Comparison of ENCODE assay signal across 1 cellular context in the genomic region with DNA sequence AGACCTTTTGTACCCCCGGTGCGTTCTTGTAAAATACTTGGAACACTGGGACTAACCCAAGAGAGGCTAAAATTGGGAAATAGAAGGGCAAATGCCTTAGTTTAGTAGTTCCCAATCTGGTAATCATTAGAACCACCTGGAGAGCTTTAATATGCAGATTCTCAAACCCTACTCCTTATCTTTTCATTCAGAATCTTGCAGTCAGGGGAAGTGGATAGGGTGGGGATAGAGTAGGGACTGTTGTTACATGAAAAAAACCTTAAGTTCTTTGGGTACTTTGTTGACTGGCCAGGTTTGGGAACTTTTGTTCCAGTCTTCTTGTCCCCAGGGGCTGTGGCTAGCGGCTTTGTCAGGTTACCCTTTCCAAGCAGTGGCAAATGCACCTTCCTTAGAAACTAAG.
TF ChIP-seq lines count a peak whose summit lies in the region.

No MANE protein-coding gene starts in this region.

TF ChIP-seq in K562, 482 proteins besides CTCF, POLR2A, EP300 and RAD21 (continued from another document and continues in another):
- TF ChIP-seq, protein P1, sequence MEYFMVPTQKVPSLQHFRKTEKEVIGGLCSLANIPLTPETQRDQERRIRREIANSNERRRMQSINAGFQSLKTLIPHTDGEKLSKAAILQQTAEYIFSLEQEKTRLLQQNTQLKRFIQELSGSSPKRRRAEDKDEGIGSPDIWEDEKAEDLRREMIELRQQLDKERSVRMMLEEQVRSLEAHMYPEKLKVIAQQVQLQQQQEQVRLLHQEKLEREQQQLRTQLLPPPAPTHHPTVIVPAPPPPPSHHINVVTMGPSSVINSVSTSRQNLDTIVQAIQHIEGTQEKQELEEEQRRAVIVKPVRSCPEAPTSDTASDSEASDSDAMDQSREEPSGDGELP (CRISPR knock-in tag; IDR thresholded peaks at IDR 0.05; ENCODE audit: borderline replicate concordance): no peak
- no peak for TF ChIP-seq MEF2A (IDR thresholded peaks at IDR 0.05; ENCODE audit: control insufficient read depth, low read depth, low read length)
- peak; percentile 60 for TF ChIP-seq CBFA2T2 (conservative IDR thresholded peaks at IDR 0.05)
- TF ChIP-seq, protein P2, sequence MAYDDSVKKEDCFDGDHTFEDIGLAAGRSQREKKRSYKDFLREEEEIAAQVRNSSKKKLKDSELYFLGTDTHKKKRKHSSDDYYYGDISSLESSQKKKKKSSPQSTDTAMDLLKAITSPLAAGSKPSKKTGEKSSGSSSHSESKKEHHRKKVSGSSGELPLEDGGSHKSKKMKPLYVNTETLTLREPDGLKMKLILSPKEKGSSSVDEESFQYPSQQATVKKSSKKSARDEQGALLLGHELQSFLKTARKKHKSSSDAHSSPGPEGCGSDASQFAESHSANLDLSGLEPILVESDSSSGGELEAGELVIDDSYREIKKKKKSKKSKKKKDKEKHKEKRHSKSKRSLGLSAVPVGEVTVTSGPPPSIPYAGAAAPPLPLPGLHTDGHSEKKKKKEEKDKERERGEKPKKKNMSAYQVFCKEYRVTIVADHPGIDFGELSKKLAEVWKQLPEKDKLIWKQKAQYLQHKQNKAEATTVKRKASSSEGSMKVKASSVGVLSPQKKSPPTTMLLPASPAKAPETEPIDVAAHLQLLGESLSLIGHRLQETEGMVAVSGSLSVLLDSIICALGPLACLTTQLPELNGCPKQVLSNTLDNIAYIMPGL (CRISPR knock-in tag; IDR thresholded peaks at IDR 0.05): no peak
- no peak for TF ChIP-seq FOS (IDR thresholded peaks at IDR 0.05; ENCODE audit: extremely low read depth, insufficient read length)
- TF ChIP-seq, protein P3, sequence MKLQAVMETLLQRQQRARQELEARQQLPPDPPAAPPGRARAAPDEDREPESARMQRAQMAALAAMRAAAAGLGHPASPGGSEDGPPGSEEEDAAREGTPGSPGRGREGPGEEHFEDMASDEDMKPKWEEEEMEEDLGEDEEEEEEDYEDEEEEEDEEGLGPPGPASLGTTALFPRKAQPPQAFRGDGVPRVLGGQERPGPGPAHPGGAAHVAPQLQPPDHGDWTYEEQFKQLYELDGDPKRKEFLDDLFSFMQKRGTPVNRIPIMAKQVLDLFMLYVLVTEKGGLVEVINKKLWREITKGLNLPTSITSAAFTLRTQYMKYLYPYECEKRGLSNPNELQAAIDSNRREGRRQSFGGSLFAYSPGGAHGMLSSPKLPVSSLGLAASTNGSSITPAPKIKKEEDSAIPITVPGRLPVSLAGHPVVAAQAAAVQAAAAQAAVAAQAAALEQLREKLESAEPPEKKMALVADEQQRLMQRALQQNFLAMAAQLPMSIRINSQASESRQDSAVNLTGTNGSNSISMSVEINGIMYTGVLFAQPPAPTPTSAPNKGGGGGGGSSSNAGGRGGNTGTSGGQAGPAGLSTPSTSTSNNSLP (IDR thresholded peaks at IDR 0.05; ENCODE audit: borderline replicate concordance, low read depth, low read length): 0 out of 2 replicates have a peak, but pooled peaks have one; percentile 24
- TF ChIP-seq ZNF217 (CRISPR knock-in tag; IDR thresholded peaks at IDR 0.05): no peak
- TF ChIP-seq, protein P4, sequence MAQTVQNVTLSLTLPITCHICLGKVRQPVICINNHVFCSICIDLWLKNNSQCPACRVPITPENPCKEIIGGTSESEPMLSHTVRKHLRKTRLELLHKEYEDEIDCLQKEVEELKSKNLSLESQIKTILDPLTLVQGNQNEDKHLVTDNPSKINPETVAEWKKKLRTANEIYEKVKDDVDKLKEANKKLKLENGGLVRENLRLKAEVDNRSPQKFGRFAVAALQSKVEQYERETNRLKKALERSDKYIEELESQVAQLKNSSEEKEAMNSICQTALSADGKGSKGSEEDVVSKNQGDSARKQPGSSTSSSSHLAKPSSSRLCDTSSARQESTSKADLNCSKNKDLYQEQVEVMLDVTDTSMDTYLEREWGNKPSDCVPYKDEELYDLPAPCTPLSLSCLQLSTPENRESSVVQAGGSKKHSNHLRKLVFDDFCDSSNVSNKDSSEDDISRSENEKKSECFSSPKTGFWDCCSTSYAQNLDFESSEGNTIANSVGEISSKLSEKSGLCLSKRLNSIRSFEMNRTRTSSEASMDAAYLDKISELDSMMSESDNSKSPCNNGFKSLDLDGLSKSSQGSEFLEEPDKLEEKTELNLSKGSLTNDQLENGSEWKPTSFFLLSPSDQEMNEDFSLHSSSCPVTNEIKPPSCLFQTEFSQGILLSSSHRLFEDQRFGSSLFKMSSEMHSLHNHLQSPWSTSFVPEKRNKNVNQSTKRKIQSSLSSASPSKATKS (CRISPR knock-in tag; IDR thresholded peaks at IDR 0.05): no peak
- no peak for TF ChIP-seq MCM3 (IDR thresholded peaks at IDR 0.05)
- TF ChIP-seq SPI1 (IDR thresholded peaks at IDR 0.05; ENCODE audit: borderline replicate concordance, low read depth, low read length): peak; percentile 55; the same call in 1 of the 2 replicates
- no peak for TF ChIP-seq ZC3H8 (IDR thresholded peaks at IDR 0.05)
- no peak for TF ChIP-seq CEBPG (CRISPR knock-in tag; IDR thresholded peaks at IDR 0.05)
- TF ChIP-seq CEBPG (tag; conservative IDR thresholded peaks at IDR 0.05 in 1 of 2, IDR thresholded peaks at IDR 0.05 in 1 of 2): no peak
- TF ChIP-seq SRSF9 (IDR thresholded peaks at IDR 0.05; ENCODE audit: borderline replicate concordance, low read depth, low read length): no peak
- TF ChIP-seq, protein P5, sequence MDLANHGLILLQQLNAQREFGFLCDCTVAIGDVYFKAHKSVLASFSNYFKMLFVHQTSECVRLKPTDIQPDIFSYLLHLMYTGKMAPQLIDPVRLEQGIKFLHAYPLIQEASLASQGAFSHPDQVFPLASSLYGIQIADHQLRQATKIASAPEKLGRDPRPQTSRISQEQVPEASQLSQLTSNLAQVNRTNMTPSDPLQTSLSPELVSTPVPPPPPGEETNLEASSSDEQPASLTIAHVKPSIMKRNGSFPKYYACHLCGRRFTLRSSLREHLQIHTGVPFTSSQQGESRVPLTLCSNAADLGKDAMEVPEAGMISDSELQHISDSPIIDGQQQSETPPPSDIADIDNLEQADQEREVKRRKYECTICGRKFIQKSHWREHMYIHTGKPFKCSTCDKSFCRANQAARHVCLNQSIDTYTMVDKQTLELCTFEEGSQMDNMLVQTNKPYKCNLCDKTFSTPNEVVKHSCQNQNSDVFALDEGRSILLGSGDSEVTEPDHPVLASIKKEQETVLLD (IDR thresholded peaks at IDR 0.05): no peak
- no peak for TF ChIP-seq SP2 (IDR thresholded peaks at IDR 0.05; ENCODE audit: extremely low read depth, low read depth, low read length, poor library complexity, severe bottlenecking)
- no peak for TF ChIP-seq ZEB2 (IDR thresholded peaks at IDR 0.05)
- no peak for TF ChIP-seq DMBX1 (CRISPR knock-in tag; IDR thresholded peaks at IDR 0.05; ENCODE audit: borderline replicate concordance)
- TF ChIP-seq PHB2 (IDR thresholded peaks at IDR 0.05; ENCODE audit: low read depth): no peak
- TF ChIP-seq, protein P6, sequence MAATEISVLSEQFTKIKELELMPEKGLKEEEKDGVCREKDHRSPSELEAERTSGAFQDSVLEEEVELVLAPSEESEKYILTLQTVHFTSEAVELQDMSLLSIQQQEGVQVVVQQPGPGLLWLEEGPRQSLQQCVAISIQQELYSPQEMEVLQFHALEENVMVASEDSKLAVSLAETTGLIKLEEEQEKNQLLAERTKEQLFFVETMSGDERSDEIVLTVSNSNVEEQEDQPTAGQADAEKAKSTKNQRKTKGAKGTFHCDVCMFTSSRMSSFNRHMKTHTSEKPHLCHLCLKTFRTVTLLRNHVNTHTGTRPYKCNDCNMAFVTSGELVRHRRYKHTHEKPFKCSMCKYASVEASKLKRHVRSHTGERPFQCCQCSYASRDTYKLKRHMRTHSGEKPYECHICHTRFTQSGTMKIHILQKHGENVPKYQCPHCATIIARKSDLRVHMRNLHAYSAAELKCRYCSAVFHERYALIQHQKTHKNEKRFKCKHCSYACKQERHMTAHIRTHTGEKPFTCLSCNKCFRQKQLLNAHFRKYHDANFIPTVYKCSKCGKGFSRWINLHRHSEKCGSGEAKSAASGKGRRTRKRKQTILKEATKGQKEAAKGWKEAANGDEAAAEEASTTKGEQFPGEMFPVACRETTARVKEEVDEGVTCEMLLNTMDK (IDR thresholded peaks at IDR 0.05; ENCODE audit: borderline replicate concordance, insufficient read depth, low read depth, low read length, poor library complexity, severe bottlenecking): no peak
- TF ChIP-seq RHOXF2B (CRISPR knock-in tag; conservative IDR thresholded peaks at IDR 0.05): no peak
- TF ChIP-seq PML (IDR thresholded peaks at IDR 0.05; ENCODE audit: low read length): 0 out of 2 replicates have a peak, but pooled peaks have one; percentile 40
- TF ChIP-seq, protein P7, sequence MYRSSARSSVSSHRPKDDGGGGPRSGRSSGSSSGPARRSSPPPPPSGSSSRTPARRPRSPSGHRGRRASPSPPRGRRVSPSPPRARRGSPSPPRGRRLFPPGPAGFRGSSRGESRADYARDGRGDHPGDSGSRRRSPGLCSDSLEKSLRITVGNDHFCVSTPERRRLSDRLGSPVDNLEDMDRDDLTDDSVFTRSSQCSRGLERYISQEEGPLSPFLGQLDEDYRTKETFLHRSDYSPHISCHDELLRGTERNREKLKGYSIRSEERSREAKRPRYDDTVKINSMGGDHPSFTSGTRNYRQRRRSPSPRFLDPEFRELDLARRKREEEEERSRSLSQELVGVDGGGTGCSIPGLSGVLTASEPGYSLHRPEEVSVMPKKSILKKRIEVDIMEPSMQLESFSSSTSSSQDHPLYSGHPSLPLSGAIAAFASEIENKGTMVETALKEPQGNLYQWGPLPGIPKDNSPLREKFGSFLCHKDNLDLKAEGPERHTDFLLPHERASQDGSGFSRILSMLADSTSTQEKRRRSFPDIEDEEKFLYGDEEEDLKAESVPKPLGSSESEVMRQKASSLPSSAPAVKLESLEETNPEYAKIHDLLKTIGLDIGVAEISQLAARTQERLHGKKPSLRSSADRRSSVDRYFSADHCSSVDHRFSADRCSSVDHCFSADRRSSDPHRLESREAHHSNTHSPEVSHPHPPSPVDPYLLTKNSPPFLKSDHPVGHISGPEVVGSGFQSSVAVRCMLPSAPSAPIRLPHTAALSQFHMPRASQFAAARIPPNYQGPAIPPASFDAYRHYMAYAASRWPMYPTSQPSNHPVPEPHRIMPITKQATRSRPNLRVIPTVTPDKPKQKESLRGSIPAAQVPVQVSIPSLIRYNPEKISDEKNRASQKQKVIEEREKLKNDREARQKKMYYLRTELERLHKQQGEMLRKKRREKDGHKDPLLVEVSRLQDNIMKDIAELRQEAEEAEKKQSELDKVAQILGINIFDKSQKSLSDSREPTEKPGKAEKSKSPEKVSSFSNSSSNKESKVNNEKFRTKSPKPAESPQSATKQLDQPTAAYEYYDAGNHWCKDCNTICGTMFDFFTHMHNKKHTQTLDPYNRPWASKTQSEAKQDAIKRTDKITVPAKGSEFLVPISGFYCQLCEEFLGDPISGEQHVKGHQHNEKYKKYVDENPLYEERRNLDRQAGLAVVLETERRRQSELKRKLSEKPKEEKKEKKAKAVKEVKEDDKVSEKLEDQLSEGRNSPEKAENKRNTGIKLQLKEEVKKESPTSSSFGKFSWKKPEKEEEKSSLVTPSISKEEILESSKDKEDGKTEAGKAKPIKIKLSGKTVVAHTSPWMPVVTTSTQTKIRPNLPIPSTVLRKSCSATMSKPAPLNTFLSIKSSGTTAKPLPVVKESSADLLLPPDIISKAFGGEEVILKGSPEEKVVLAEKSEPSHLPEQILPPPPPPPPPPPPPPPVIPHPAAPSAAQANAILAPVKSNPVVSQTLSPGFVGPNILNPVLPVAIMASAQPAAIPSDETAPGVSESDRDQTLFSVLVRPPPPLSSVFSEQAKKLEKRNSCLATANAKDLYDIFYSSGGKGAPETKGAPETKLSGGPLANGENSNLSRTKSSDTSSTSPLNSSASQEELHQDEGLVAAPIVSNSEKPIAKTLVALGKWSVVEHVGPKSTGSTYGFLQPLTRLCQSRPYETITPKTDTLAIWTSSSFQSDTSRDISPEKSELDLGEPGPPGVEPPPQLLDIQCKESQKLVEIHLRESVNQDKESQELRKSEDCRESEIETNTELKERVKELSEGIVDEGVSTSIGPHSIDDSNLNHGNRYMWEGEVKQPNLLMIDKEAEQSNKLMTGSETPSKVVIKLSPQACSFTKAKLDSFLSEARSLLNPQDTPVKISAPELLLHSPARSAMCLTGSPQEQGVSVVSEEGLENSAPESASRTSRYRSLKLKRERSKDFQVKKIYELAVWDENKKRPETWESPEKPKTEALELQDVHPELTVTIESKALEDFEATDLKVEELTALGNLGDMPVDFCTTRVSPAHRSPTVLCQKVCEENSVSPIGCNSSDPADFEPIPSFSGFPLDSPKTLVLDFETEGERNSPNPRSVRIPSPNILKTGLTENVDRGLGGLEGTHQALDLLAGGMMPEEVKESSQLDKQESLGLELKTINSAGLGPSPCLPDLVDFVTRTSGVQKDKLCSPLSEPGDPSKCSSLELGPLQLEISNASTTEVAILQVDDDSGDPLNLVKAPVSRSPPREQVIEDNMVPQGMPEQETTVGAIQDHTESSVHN (IDR thresholded peaks at IDR 0.05; ENCODE audit: borderline replicate concordance in 1 of 2, low read depth in 1 of 2): no peak
- no peak for TF ChIP-seq HDAC8 (tag; IDR thresholded peaks at IDR 0.05)
- TF ChIP-seq, protein P8, sequence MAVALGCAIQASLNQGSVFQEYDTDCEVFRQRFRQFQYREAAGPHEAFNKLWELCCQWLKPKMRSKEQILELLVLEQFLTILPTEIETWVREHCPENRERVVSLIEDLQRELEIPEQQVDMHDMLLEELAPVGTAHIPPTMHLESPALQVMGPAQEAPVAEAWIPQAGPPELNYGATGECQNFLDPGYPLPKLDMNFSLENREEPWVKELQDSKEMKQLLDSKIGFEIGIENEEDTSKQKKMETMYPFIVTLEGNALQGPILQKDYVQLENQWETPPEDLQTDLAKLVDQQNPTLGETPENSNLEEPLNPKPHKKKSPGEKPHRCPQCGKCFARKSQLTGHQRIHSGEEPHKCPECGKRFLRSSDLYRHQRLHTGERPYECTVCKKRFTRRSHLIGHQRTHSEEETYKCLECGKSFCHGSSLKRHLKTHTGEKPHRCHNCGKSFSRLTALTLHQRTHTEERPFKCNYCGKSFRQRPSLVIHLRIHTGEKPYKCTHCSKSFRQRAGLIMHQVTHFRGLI (CRISPR knock-in tag; IDR thresholded peaks at IDR 0.05): no peak
- TF ChIP-seq NFRKB (IDR thresholded peaks at IDR 0.05; ENCODE audit: low read depth): no peak
- TF ChIP-seq GTF2A2 (tag; IDR thresholded peaks at IDR 0.05): no peak
- no peak for TF ChIP-seq NFATC3 (IDR thresholded peaks at IDR 0.05)
